In genomic region chr9:78369644-78370219, GRCh38 we compare ENCODE assay signal across 1 cellular context.
TF ChIP-seq lines count a peak whose summit lies in the region.

No MANE protein-coding gene starts in this region.

TF ChIP-seq in GM23338, 12 proteins besides CTCF, POLR2A, EP300 and RAD21 (continued from another document):
- TF ChIP-seq ZNF462 (CRISPR knock-in tag; IDR thresholded peaks at IDR 0.05): no peak
